ENCODE assay signal across 25 cellular contexts in genomic region chr2:62176771-62177170, GRCh38. TPM values are rescaled to one million over a fixed set of nuclear protein-coding genes. Genes with fewer than 3 reads are reported as not detected.
DNase-seq lines count a peak whose midpoint lies in the region; ATAC-seq and TF ChIP-seq lines count a peak whose summit lies in the region.
"Had no signal": no experiment of that assay in that cellular context is flagged by ENCODE, and none has a peak within 500 bp of the region (broad histone marks: within the 10 kb centered on the region; RNA-seq: fewer than 3 reads in every experiment).

No MANE protein-coding gene starts in this region.

- no peaks in the 10 kb centered on the region for H3K4me1 Mint-ChIP-seq in progenitor cell of endocrine pancreas (ENCODE audit: low read depth)

- no peaks in the 10 kb centered on the region for H3K27me3 ChIP-seq in heart left ventricle
- H3K27me3 ChIP-seq: adrenal gland, brain microvascular endothelial cell, sigmoid colon had no signal

- no peaks in the 10 kb centered on the region for H3K9me3 Mint-ChIP-seq in progenitor cell of endocrine pancreas (ENCODE audit: low read depth)
- H3K9me3 Mint-ChIP-seq: activated T-cell treated with anti-CD3 and anti-CD28 coated beads, Interleukin-2, amount 50 U/mL, for 72 hours; CD4-positive, alpha-beta T cell; GM23338; stimulated activated naive B cell treated with anti-CD40 and anti-IgM and Interleukin-4, amounts not matched to agents 10 μg/mL and 1 μg/mL and 100 μg/mL, for 72 hours had no signal

- H3K27ac ChIP-seq in heart left ventricle: peak overlapping the region in 8 of 12 donors; percentile 8 to 66 (median 49)
- H3K27ac ChIP-seq: brain microvascular endothelial cell, RWPE1, sigmoid colon had no signal

- no peak overlapping the region for H3K4me3 Mint-ChIP-seq in progenitor cell of endocrine pancreas (ENCODE audit: low read depth)
- H3K4me3 Mint-ChIP-seq: activated T-cell treated with anti-CD3 and anti-CD28 coated beads, Interleukin-2, amount 50 U/mL, for 72 hours; CD4-positive, alpha-beta T cell; GM23338; stimulated activated naive B cell treated with anti-CD40 and anti-IgM and Interleukin-4, amounts not matched to agents 10 μg/mL and 1 μg/mL and 100 μg/mL, for 72 hours had no signal

- peak; percentile 4 to 5 for DNase-seq in NOMO-1 (lab: John Stamatoyannopoulos, UW; ENCODE audit: unreplicated experiment in 2 of 2)
- DNase-seq in NOMO-1 treated with dmso at 0.1 percent for 144 hours (lab: John Stamatoyannopoulos, UW; ENCODE audit: unreplicated experiment): no peak
- DNase-seq in NCI-H526 treated with DMSO at 0.1 percent for 48 hours (lab: John Stamatoyannopoulos, UW): peak; percentile 43
- DNase-seq in heart left ventricle: no peak
- no peak for DNase-seq in progenitor cell of endocrine pancreas (ENCODE audit: low spot score, unreplicated experiment)
- no peak for DNase-seq in NCI-H1694 (lab: John Stamatoyannopoulos, UW)
- no peak for DNase-seq in GM03348 (ENCODE audit: low spot score)
- DNase-seq: 8988T; activated CD4-positive, CD25-positive, alpha-beta regulatory T cell; activated naive CD4-positive, alpha-beta T cell; activated T-cell treated with anti-CD3 and anti-CD28 coated beads, Interleukin-2, amount 50 U/mL, for 72 hours; brain microvascular endothelial cell; CD4-positive, alpha-beta T cell; effector CD4-positive, alpha-beta T cell; NCI-H2029 treated with DMSO at 0.1 percent for 48 hours; NCI-H2227 treated with DMSO at 0.1 percent for 48 hours; posterior cingulate gyrus; sigmoid colon; SK-N-SH; stimulated activated naive B cell treated with anti-CD40 and anti-IgM and Interleukin-4, amounts not matched to agents 10 μg/mL and 1 μg/mL and 100 μg/mL, for 72 hours; T-helper 2 cell had no signal

- H3K27me3 Mint-ChIP-seq in progenitor cell of endocrine pancreas: no peaks in the 10 kb centered on the region
- H3K27me3 Mint-ChIP-seq: CD4-positive, alpha-beta T cell; stimulated activated naive B cell treated with anti-CD40 and anti-IgM and Interleukin-4, amounts not matched to agents 10 μg/mL and 1 μg/mL and 100 μg/mL, for 72 hours had no signal

- intact Hi-C loops in heart left ventricle (cut with DNase I): loop anchor here in 3 of 10 donors (5.0 to 10.0 kb wide), 3 partner anchors 162 to 541 kb away; no protein-coding TSS in a partner anchor

- peak overlapping the region; percentile 41 for H3K27ac Mint-ChIP-seq in progenitor cell of endocrine pancreas
- H3K27ac Mint-ChIP-seq: activated T-cell treated with anti-CD3 and anti-CD28 coated beads, Interleukin-2, amount 50 U/mL, for 72 hours; CD4-positive, alpha-beta T cell; GM23338; stimulated activated naive B cell treated with anti-CD40 and anti-IgM and Interleukin-4, amounts not matched to agents 10 μg/mL and 1 μg/mL and 100 μg/mL, for 72 hours had no signal

- no peaks in the 10 kb centered on the region for H3K9me3 ChIP-seq in heart left ventricle
- H3K9me3 ChIP-seq: adrenal gland, sigmoid colon, SK-N-SH had no signal

- TF ChIP-seq POLR2A in heart left ventricle (IDR thresholded peaks at IDR 0.05): no peak

- no peak for TF ChIP-seq CTCF in heart left ventricle (IDR thresholded peaks at IDR 0.05)
- no peak for TF ChIP-seq CTCF in progenitor cell of endocrine pancreas (IDR thresholded peaks at IDR 0.05; ENCODE audit: unreplicated experiment)

- ATAC-seq in heart left ventricle (peak in 3 of 4 donors; percentile 15 to 45 (median 18)), GM21529 (IDR thresholded peaks at IDR 0.05; ENCODE audit: unreplicated experiment) (no peak)
- ATAC-seq: activated T-cell treated with anti-CD3 and anti-CD28 coated beads, Interleukin-2, amount 50 U/mL, for 72 hours; GM23338; stimulated activated naive B cell treated with anti-CD40 and anti-IgM and Interleukin-4, amounts not matched to agents 10 μg/mL and 1 μg/mL and 100 μg/mL, for 72 hours had no signal

- no peaks in the 10 kb centered on the region for H3K36me3 ChIP-seq in heart left ventricle
- H3K36me3 ChIP-seq: adrenal gland, brain microvascular endothelial cell, sigmoid colon had no signal

- H3K4me3 ChIP-seq in heart left ventricle: no peak overlapping the region
- H3K4me3 ChIP-seq: adrenal gland, GM23338, sigmoid colon had no signal

- no peaks in the 10 kb centered on the region for H3K36me3 Mint-ChIP-seq in progenitor cell of endocrine pancreas (ENCODE audit: insufficient read depth)
- H3K36me3 Mint-ChIP-seq: stimulated activated naive B cell treated with anti-CD40 and anti-IgM and Interleukin-4, amounts not matched to agents 10 μg/mL and 1 μg/mL and 100 μg/mL, for 72 hours had no signal

- peaks cover 0 to 43% (median 17%) of the 10 kb centered on the region in 12 donors for H3K4me1 ChIP-seq in heart left ventricle

RNA-seq across cellular contexts. Expression of gene B3GNT2, which starts 19.1 kb away (rescaled TPM):
- total RNA-seq in heart left ventricle (10 to 100 TPM; 13.8 to 26.5 (median 20.8) TPM), progenitor cell of endocrine pancreas (17.4 and 18.5 TPM in 2 replicates)
- polyA plus RNA-seq in heart left ventricle: 10 to 100 TPM in 1 of 2 donors, 1 to 10 TPM in 1; 8.6 to 18.4 TPM

Comparison
In these comparisons a context has a peak if more than half of its experiments do, and no peak if none do; other contexts are left out.
1. DNase-seq: peak in NOMO-1 (2 of 2) and NCI-H526 treated with DMSO at 0.1 percent for 48 hours (single experiment); none in NOMO-1 treated with dmso at 0.1 percent for 144 hours (single experiment), heart left ventricle (0 of 5), progenitor cell of endocrine pancreas (single experiment), NCI-H1694 (single experiment) and GM03348 (single experiment).